14 cellular contexts compared by ENCODE assay signal in the genomic region with DNA sequence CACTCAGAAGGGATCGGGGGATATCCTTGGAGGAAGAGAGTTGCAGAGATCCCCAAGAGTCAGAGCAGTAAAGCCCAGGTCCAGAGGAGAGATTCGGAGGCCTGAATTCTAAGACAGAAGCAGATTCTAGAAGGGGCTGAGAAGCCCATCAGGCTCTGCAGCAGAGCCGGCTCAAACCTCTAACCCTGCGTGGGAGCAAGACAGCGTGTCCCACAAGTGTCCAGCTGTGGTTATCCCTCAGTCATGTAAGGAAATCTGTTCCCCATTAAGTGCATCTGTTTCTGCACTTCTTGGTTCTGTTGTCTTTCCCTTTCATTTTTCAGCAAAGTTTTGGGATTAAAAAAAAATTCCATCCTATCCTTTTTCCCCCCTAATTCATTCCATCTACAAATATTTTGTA. TPM values are rescaled to one million over a fixed set of nuclear protein-coding genes. Genes with fewer than 3 reads are reported as not detected.
DNase-seq lines count a peak whose midpoint lies in the region; ATAC-seq and TF ChIP-seq lines count a peak whose summit lies in the region.
"Had no signal": no experiment of that assay in that cellular context is flagged by ENCODE, and none has a peak within 500 bp of the region (broad histone marks: within the 10 kb centered on the region; RNA-seq: fewer than 3 reads in every experiment).

No MANE protein-coding gene starts in this region.

- ATAC-seq in natural killer cell: no peak
- ATAC-seq: right cardiac atrium had no signal

- no peak for DNase-seq in T-helper 1 cell
- no peak for DNase-seq in activated CD4-positive, alpha-beta memory T cell treated with anti-CD3 and anti-CD28 coated beads for 36 hours
- peak; percentile 17 for DNase-seq in myocyte (ENCODE audit: low read depth)
- no peak for DNase-seq in NK-92 treated with Interleukin-12 subunit alpha and Interleukin-12 subunit beta, amount 100 ng/mL, for 24 hours (lab: John Stamatoyannopoulos, UW)
- DNase-seq in natural killer cell: no peak
- DNase-seq in GM19240 (ENCODE audit: insufficient read length, low spot score): no peak
- DNase-seq: effector memory CD4-positive, alpha-beta T cell; foreskin melanocyte; right cardiac atrium; stimulated activated CD8-positive, alpha-beta memory T cell treated with anti-CD3 and anti-CD28 coated beads, Interleukin-4, amount 100 ng/mL, for 48 hours; WERI-Rb-1 had no signal

- TF ChIP-seq CTCF in natural killer cell (IDR thresholded peaks at IDR 0.05): no peak

- peaks cover 24% of the 10 kb centered on the region for H3K4me1 Mint-ChIP-seq in T-helper 1 cell treated with Interleukin-12 subunit alpha and Interleukin-12 subunit beta and Interleukin-4 antibody, amounts not matched to agents 30 μg/mL and 1 μg/mL, for 36 hours (ENCODE audit: low read depth)
- peaks cover 25% of the 10 kb centered on the region for H3K4me1 Mint-ChIP-seq in activated CD4-positive, alpha-beta memory T cell treated with anti-CD3 and anti-CD28 coated beads for 36 hours (ENCODE audit: low read depth)
- no peaks in the 10 kb centered on the region for H3K4me1 Mint-ChIP-seq in natural killer cell

- 0 out of 2 replicates have a peak overlapping the region, but pooled peaks have one; percentile 15 for H3K4me3 ChIP-seq in HUES6 (ENCODE audit: low read depth, low read length)

- intact Hi-C loops in activated CD4-positive, alpha-beta memory T cell treated with anti-CD3 and anti-CD28 coated beads for 36 hours (cut with micrococcal nuclease): no loop called here
- intact Hi-C loops in natural killer cell (cut with micrococcal nuclease): no loop called here

- peaks cover 79% of the 10 kb centered on the region for H3K36me3 ChIP-seq in HUES6 (ENCODE audit: control insufficient read depth, insufficient read depth, low read length)

- H3K36me3 Mint-ChIP-seq in T-helper 1 cell treated with Interleukin-12 subunit alpha and Interleukin-12 subunit beta and Interleukin-4 antibody, amounts not matched to agents 30 μg/mL and 1 μg/mL, for 36 hours (ENCODE audit: low read depth): peaks cover 32% of the 10 kb centered on the region
- peaks cover 30% of the 10 kb centered on the region for H3K36me3 Mint-ChIP-seq in activated CD4-positive, alpha-beta memory T cell treated with anti-CD3 and anti-CD28 coated beads for 36 hours
- peaks cover 47% of the 10 kb centered on the region for H3K36me3 Mint-ChIP-seq in natural killer cell

- H3K27me3 Mint-ChIP-seq in T-helper 1 cell treated with Interleukin-12 subunit alpha and Interleukin-12 subunit beta and Interleukin-4 antibody, amounts not matched to agents 30 μg/mL and 1 μg/mL, for 36 hours (ENCODE audit: low read depth): no peaks in the 10 kb centered on the region
- no peaks in the 10 kb centered on the region for H3K27me3 Mint-ChIP-seq in activated CD4-positive, alpha-beta memory T cell treated with anti-CD3 and anti-CD28 coated beads for 36 hours
- no peaks in the 10 kb centered on the region for H3K27me3 Mint-ChIP-seq in natural killer cell (ENCODE audit: low read depth in 2 of 2)

- peak overlapping the region; percentile 33 for H3K4me3 Mint-ChIP-seq in T-helper 1 cell treated with Interleukin-12 subunit alpha and Interleukin-12 subunit beta and Interleukin-4 antibody, amounts not matched to agents 30 μg/mL and 1 μg/mL, for 36 hours
- H3K4me3 Mint-ChIP-seq in activated CD4-positive, alpha-beta memory T cell treated with anti-CD3 and anti-CD28 coated beads for 36 hours: no peak overlapping the region
- no peak overlapping the region for H3K4me3 Mint-ChIP-seq in natural killer cell

- peak overlapping the region; percentile 73 for H3K27ac Mint-ChIP-seq in T-helper 1 cell treated with Interleukin-12 subunit alpha and Interleukin-12 subunit beta and Interleukin-4 antibody, amounts not matched to agents 30 μg/mL and 1 μg/mL, for 36 hours
- H3K27ac Mint-ChIP-seq in activated CD4-positive, alpha-beta memory T cell treated with anti-CD3 and anti-CD28 coated beads for 36 hours: peak overlapping the region; percentile 83
- H3K27ac Mint-ChIP-seq in natural killer cell: no peak overlapping the region

- POLR2A ChIA-PET in activated CD4-positive, alpha-beta memory T cell treated with anti-CD3 and anti-CD28 coated beads for 36 hours (lab: Charles Lee): interaction anchor here (1.1 kb wide), 1 partner anchor 19 kb away, joined by 3 read pairs; no protein-coding TSS in a partner anchor

- H3K9me3 ChIP-seq in HUES6 (ENCODE audit: control insufficient read depth, insufficient read depth, low read depth, low read length): no peaks in the 10 kb centered on the region

- peak overlapping the region; percentile 76 for H3K27ac ChIP-seq in HUES6 (ENCODE audit: low read depth, low read length)
- H3K27ac ChIP-seq: WERI-Rb-1 had no signal

- H3K9ac ChIP-seq in HUES6 (ENCODE audit: low read length): peak overlapping the region; percentile 38

- H3K9me3 Mint-ChIP-seq in T-helper 1 cell treated with Interleukin-12 subunit alpha and Interleukin-12 subunit beta and Interleukin-4 antibody, amounts not matched to agents 30 μg/mL and 1 μg/mL, for 36 hours: no peaks in the 10 kb centered on the region
- no peaks in the 10 kb centered on the region for H3K9me3 Mint-ChIP-seq in activated CD4-positive, alpha-beta memory T cell treated with anti-CD3 and anti-CD28 coated beads for 36 hours
- H3K9me3 Mint-ChIP-seq in natural killer cell: no peaks in the 10 kb centered on the region

- H3K4me1 ChIP-seq in HUES6 (ENCODE audit: control insufficient read depth, insufficient read depth, low read length): peaks cover 14% of the 10 kb centered on the region

- CTCF ChIA-PET in activated CD4-positive, alpha-beta memory T cell treated with anti-CD3 and anti-CD28 coated beads for 36 hours (lab: Charles Lee): interaction anchor here (1.0 to 12.8 kb wide), 4 partner anchors 14 to 56 kb away, joined by 3 to 364 read pairs (median 6); a partner anchor contains a TSS

- H3K27me3 ChIP-seq in HUES6 (ENCODE audit: control insufficient read depth, insufficient read depth, low read length): no peaks in the 10 kb centered on the region

RNA-seq across cellular contexts. Expression of a gene that starts 4.8 kb away (rescaled TPM):
- 100 to 1,000 TPM; 225 to 227 TPM for total RNA-seq in activated CD4-positive, alpha-beta memory T cell treated with anti-CD3 and anti-CD28 coated beads for 36 hours
- total RNA-seq in myocyte (13.2 and 25.4 TPM in 2 replicates), natural killer cell (100 to 1,000 TPM; 410 to 456 (median 419) TPM)
- 28.5 TPM for polyA plus RNA-seq in myocyte (2012)

RNA-seq across cellular contexts. Expression of a gene that starts 13.0 kb away (rescaled TPM):
- total RNA-seq in activated CD4-positive, alpha-beta memory T cell treated with anti-CD3 and anti-CD28 coated beads for 36 hours: 10 to 100 TPM; 65.2 to 71.5 TPM
- total RNA-seq in myocyte (38.5 and 40.0 TPM in 2 replicates), natural killer cell (10 to 100 TPM; 66.0 to 85.7 (median 74.7) TPM)
- 61.5 TPM for polyA plus RNA-seq in myocyte (2012)

RNA-seq across cellular contexts. Expression of a gene that starts 13.2 kb away (rescaled TPM):
- total RNA-seq in activated CD4-positive, alpha-beta memory T cell treated with anti-CD3 and anti-CD28 coated beads for 36 hours: 10 to 100 TPM; 17.8 to 17.9 TPM
- total RNA-seq in myocyte: 2.2 and 3.3 TPM in 2 replicates
- 3.9 TPM for polyA plus RNA-seq in myocyte (2012)
- 1 to 10 TPM; 5.7 to 6.6 (median 6.1) TPM for total RNA-seq in natural killer cell

RNA-seq across cellular contexts. Expression of a gene that starts 27.6 kb away (rescaled TPM):
- 10 to 100 TPM; 40.1 to 46.0 TPM for total RNA-seq in activated CD4-positive, alpha-beta memory T cell treated with anti-CD3 and anti-CD28 coated beads for 36 hours
- total RNA-seq in myocyte: 2.0 and 7.9 TPM in 2 replicates
- 7.7 TPM for polyA plus RNA-seq in myocyte (2012)
- 100 to 1,000 TPM; 134 to 155 (median 147) TPM for total RNA-seq in natural killer cell

RNA-seq across cellular contexts. Expression of a gene that starts 58.4 kb away (rescaled TPM):
- total RNA-seq in activated CD4-positive, alpha-beta memory T cell treated with anti-CD3 and anti-CD28 coated beads for 36 hours: 1 to 10 TPM; 5.1 to 5.2 TPM
- total RNA-seq in myocyte: 0.16 and 0.47 TPM in 2 replicates
- 0.20 TPM for polyA plus RNA-seq in myocyte (2012)
- total RNA-seq in natural killer cell: 10 to 100 TPM; 13.9 to 25.2 (median 19.6) TPM
- total RNA-seq: G401 had no signal

Comparison
In these comparisons a context has a peak if more than half of its experiments do, and no peak if none do; other contexts are left out.
1. H3K27ac Mint-ChIP-seq: peak in T-helper 1 cell treated with Interleukin-12 subunit alpha and Interleukin-12 subunit beta and Interleukin-4 antibody, amounts not matched to agents 30 μg/mL and 1 μg/mL, for 36 hours (single experiment) and activated CD4-positive, alpha-beta memory T cell treated with anti-CD3 and anti-CD28 coated beads for 36 hours (single experiment); none in natural killer cell (0 of 2).